Comparison of ENCODE assay signal across 1 cellular context in genomic region chr12:8949525-8950286, GRCh38.
TF ChIP-seq lines count a peak whose summit lies in the region.

TSS of gene M6PR (minus strand) at chr12:8949645. CDS start at chr12:8946404, 3,241 bp downstream.

TF ChIP-seq in H1, 55 proteins besides CTCF, POLR2A, EP300 and RAD21 (continued from another document):
- TF ChIP-seq EGR1 (IDR thresholded peaks at IDR 0.05; ENCODE audit: borderline replicate concordance, low read depth, low read length) = no peak
- no peak for TF ChIP-seq BCL11A (IDR thresholded peaks at IDR 0.05; ENCODE audit: low read depth in 2 of 2, low read length in 2 of 2)
- TF ChIP-seq USF2 (IDR thresholded peaks at IDR 0.05; ENCODE audit: low read length) = peak; percentile 86
- no peak for TF ChIP-seq CBX8 (IDR thresholded peaks at IDR 0.05; ENCODE audit: borderline replicate concordance, low read depth, low read length)
- peak; percentile 95 for TF ChIP-seq GABPA (IDR thresholded peaks at IDR 0.05; ENCODE audit: borderline replicate concordance, insufficient read depth, low read length)
- TF ChIP-seq PHF8 (conservative IDR thresholded peaks at IDR 0.05; ENCODE audit: low read depth, low read length) = peak; percentile 50
- peak; percentile 41; the same call in 1 of the 2 replicates for TF ChIP-seq ATF2 (IDR thresholded peaks at IDR 0.05; ENCODE audit: low read length)
- TF ChIP-seq KDM5A (IDR thresholded peaks at IDR 0.05; ENCODE audit: low read length) = no peak
- TF ChIP-seq ATF3 (IDR thresholded peaks at IDR 0.05; ENCODE audit: insufficient read depth, low read depth, low read length) = peak; percentile 8; the same call in 1 of the 2 replicates
- peak; percentile 87 for TF ChIP-seq MAX (IDR thresholded peaks at IDR 0.05)
- TF ChIP-seq TAF7 (optimal IDR thresholded peaks at IDR 0.05; ENCODE audit: borderline replicate concordance, low read depth, low read length) = no peak
- no peak for TF ChIP-seq CHD7 (IDR thresholded peaks at IDR 0.05; ENCODE audit: insufficient replicate concordance, low read length)
- TF ChIP-seq ASH2L (IDR thresholded peaks at IDR 0.05; ENCODE audit: low read length) = peak; percentile 38
- TF ChIP-seq BRCA1 (IDR thresholded peaks at IDR 0.05; ENCODE audit: low read depth, low read length) = no peak
- no peak for TF ChIP-seq EZH2 (IDR thresholded peaks at IDR 0.05; ENCODE audit: low read depth, low read length, severe bottlenecking)
- TF ChIP-seq RXRA (IDR thresholded peaks at IDR 0.05; ENCODE audit: insufficient read depth, low read depth, low read length) = no peak
- TF ChIP-seq HDAC6 (IDR thresholded peaks at IDR 0.05; ENCODE audit: low read depth, low read length) = no peak
- TF ChIP-seq POLR2AphosphoS5 (IDR thresholded peaks at IDR 0.05; ENCODE audit: low read depth, low read length) = peak; percentile 76
- TF ChIP-seq SP4 (IDR thresholded peaks at IDR 0.05; ENCODE audit: low read length) = peak; percentile 29; the same call in 1 of the 2 replicates
- peak; percentile 71 for TF ChIP-seq SIX5 (IDR thresholded peaks at IDR 0.05; ENCODE audit: low read depth, low read length)
- TF ChIP-seq SP1 (IDR thresholded peaks at IDR 0.05; ENCODE audit: low read depth, low read length) = peak; percentile 66
- TF ChIP-seq CTBP2 (IDR thresholded peaks at IDR 0.05; ENCODE audit: borderline replicate concordance, insufficient read depth, insufficient read length, low read length) = no peak
- TF ChIP-seq SUZ12 (IDR thresholded peaks at IDR 0.05; ENCODE audit: low read length) = no peak
- TF ChIP-seq MAFK (IDR thresholded peaks at IDR 0.05; ENCODE audit: low read depth, low read length) = no peak
- no peak for TF ChIP-seq RBBP5 (IDR thresholded peaks at IDR 0.05; ENCODE audit: borderline replicate concordance, low read depth, low read length)
- no peak for TF ChIP-seq CEBPB (IDR thresholded peaks at IDR 0.05; ENCODE audit: low read depth, low read length)
- no peak for TF ChIP-seq CBX5 (IDR thresholded peaks at IDR 0.05; ENCODE audit: low read depth, low read length)
- TF ChIP-seq CHD2 (IDR thresholded peaks at IDR 0.05; ENCODE audit: low read length) = peak; percentile 76
- no peak for TF ChIP-seq CHD1 (IDR thresholded peaks at IDR 0.05; ENCODE audit: low read depth, low read length)
- TF ChIP-seq TBP (IDR thresholded peaks at IDR 0.05; ENCODE audit: low read depth, low read length) = peak; percentile 72
- TF ChIP-seq TEAD4 (IDR thresholded peaks at IDR 0.05; ENCODE audit: low read depth, low read length) = 0 out of 2 replicates have a peak, but pooled peaks have one; percentile 8
- TF ChIP-seq JUND (IDR thresholded peaks at IDR 0.05; ENCODE audit: low read length) = no peak
- TF ChIP-seq E2F6 (IDR thresholded peaks at IDR 0.05) = peak; percentile 91
- TF ChIP-seq RFX5 (IDR thresholded peaks at IDR 0.05; ENCODE audit: borderline replicate concordance, low read depth, low read length) = no peak
- no peak for TF ChIP-seq TCF12 (IDR thresholded peaks at IDR 0.05; ENCODE audit: low read depth, low read length)
- TF ChIP-seq FOSL1 (IDR thresholded peaks at IDR 0.05; ENCODE audit: insufficient read depth, low read depth, low read length) = no peak
- TF ChIP-seq HDAC2 (IDR thresholded peaks at IDR 0.05; ENCODE audit: borderline replicate concordance in 1 of 2, low read depth in 2 of 2, low read length in 2 of 2) = no peak; a peak in 1 of 4 replicates
- TF ChIP-seq KDM4A (IDR thresholded peaks at IDR 0.05; ENCODE audit: low read depth, low read length, severe bottlenecking) = peak; percentile 73
- TF ChIP-seq CREB1 (IDR thresholded peaks at IDR 0.05) = peak; percentile 93
- no peak for TF ChIP-seq NRF1 (IDR thresholded peaks at IDR 0.05; ENCODE audit: low read depth, low read length)
